ENCODE assay signal across 8 cellular contexts in genomic region chr1:77539510-77540142, GRCh38.
DNase-seq lines count a peak whose midpoint lies in the region; ATAC-seq and TF ChIP-seq lines count a peak whose summit lies in the region.

No MANE protein-coding gene starts in this region.

- H3K27me3 ChIP-seq in ACC112 (ENCODE audit: insufficient read depth, low read length) = no peaks in the 10 kb centered on the region

- peak; percentile 77 for DNase-seq in HFF-Myc (ENCODE audit: extremely low read depth, low read depth)
- DNase-seq in amniotic epithelial cell (ENCODE audit: low read depth) = peak; percentile 64
- peak; percentile 90 for DNase-seq in kidney tubule cell (ENCODE audit: low spot score)
- DNase-seq in activated effector memory CD4-positive, alpha-beta T cell treated with anti-CD3 and anti-CD28 coated beads, Interleukin-2, amount 50 U/mL, for 16 hours = no peak

- H2AFZ ChIP-seq in ACC112 (ENCODE audit: low read length, unreplicated experiment) = no peak overlapping the region

- H3K79me2 ChIP-seq in ACC112 (ENCODE audit: control insufficient read depth, insufficient read depth, low read length, unreplicated experiment) = no peaks in the 10 kb centered on the region

- H3K4me1 ChIP-seq in ACC112 (ENCODE audit: control insufficient read depth, insufficient read depth, low read length, unreplicated experiment) = peaks cover 76% of the 10 kb centered on the region

- H3K36me3 ChIP-seq in ACC112 (ENCODE audit: insufficient read depth, low read length) = no peaks in the 10 kb centered on the region

- H3K4me3 ChIP-seq in ACC112 (ENCODE audit: low read depth, low read length) (peak overlapping the region; percentile 40; the same call in 1 of the 2 replicates), HFF-Myc (replicated peaks; ENCODE audit: low read depth, low read length) (no peak overlapping the region; the same call in 1 of the 2 replicates)

- no peak for TF ChIP-seq CTCF in HFF-Myc (IDR thresholded peaks at IDR 0.05; ENCODE audit: low read depth, low read length, missing control alignments)

- ATAC-seq in HG03196 (IDR thresholded peaks at IDR 0.05; ENCODE audit: unreplicated experiment) (no peak), HG03108 (IDR thresholded peaks at IDR 0.05; ENCODE audit: unreplicated experiment) (no peak), GM18520 (IDR thresholded peaks at IDR 0.05; ENCODE audit: unreplicated experiment) (no peak)

- H3K27ac ChIP-seq in ACC112 (ENCODE audit: low read depth, low read length) = peak overlapping the region; percentile 98
